Comparison of ENCODE assay signal across 1 cellular context in the genomic region with DNA sequence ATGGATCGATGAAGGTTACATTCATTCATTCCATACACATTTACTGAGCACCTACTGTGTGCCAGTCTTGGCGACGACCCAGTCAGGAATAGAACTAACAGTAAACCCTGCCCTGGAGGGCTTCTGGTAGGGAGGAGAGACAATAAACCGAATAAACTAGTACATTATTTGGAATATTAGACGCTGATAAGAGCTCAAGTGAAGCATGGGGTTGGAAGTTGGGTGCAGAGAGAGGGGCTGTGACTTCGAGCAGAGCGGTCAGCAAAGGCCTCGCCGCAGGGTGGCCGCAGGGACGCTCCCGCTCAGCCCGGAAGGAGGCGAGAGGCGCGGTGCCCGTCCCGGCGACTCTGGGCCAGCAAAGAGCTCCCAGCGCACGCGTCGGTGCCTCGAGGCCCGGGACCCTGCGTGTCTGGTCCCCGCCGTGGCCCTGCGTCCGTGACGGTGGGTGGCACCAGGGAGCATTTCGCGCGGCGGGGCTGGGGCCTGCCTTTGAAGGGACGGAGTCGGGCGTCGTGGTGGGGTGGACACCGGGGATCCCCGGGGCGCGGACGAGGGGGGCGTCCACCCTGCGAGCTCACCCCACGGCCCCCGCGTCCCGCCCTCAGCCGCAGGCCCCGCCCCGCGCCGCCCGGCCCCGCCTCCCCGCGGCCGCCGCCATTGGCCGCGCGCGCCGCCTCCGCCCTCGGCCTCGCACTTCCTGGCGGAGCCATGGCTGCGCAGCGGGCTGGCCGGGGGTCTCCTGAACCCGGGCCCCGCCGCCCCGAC.
TF ChIP-seq lines count a peak whose summit lies in the region.

KLHL36 (plus strand) TSS at position 682 of the 765 bp plus-strand sequence. CDS start 2,357 bp downstream, outside the sequence.

TF ChIP-seq in K562, 482 proteins besides CTCF, POLR2A, EP300 and RAD21 (continued from another document and continues in another):
- TF ChIP-seq HES1 (IDR thresholded peaks at IDR 0.05; ENCODE audit: low read depth): no peak
- TF ChIP-seq ZNF324 (CRISPR knock-in tag; IDR thresholded peaks at IDR 0.05): peak; percentile 31; the same call in 1 of the 2 replicates
- TF ChIP-seq CBFB (CRISPR knock-in tag; IDR thresholded peaks at IDR 0.05): no peak; the same call in 1 of the 2 replicates
- peak; percentile 63; the same call in 1 of the 2 replicates for TF ChIP-seq RB1 (IDR thresholded peaks at IDR 0.05; ENCODE audit: low read depth)
- TF ChIP-seq PTRF (tag; IDR thresholded peaks at IDR 0.05): no peak
- no peak for TF ChIP-seq NFXL1 (CRISPR knock-in tag; IDR thresholded peaks at IDR 0.05)
- TF ChIP-seq MBD2 (IDR thresholded peaks at IDR 0.05; ENCODE audit: borderline replicate concordance, low read depth): no peak; the same call in 1 of the 2 replicates
- peak; percentile 60 for TF ChIP-seq SP1 (CRISPR knock-in tag; IDR thresholded peaks at IDR 0.05)
- no peak for TF ChIP-seq WHSC1 (IDR thresholded peaks at IDR 0.05; ENCODE audit: low read length)
- TF ChIP-seq ZNF140 (CRISPR knock-in tag; IDR thresholded peaks at IDR 0.05): no peak
- TF ChIP-seq HDAC8 (tag; IDR thresholded peaks at IDR 0.05): 0 out of 2 replicates have a peak, but pooled peaks have one; percentile 51
- TF ChIP-seq MAFF (IDR thresholded peaks at IDR 0.05; ENCODE audit: low read length): no peak
- TF ChIP-seq NR4A1 (CRISPR knock-in tag; IDR thresholded peaks at IDR 0.05): peak; percentile 82; the same call in 1 of the 2 replicates
- TF ChIP-seq NR4A1 (tag; IDR thresholded peaks at IDR 0.05): peak; percentile 80; the same call in 1 of the 2 replicates
- TF ChIP-seq ZKSCAN8 (CRISPR knock-in tag; IDR thresholded peaks at IDR 0.05): no peak
- no peak; the same call in 1 of the 2 replicates for TF ChIP-seq CREB1 (IDR thresholded peaks at IDR 0.05)
- TF ChIP-seq CREB1 (CRISPR knock-in tag; IDR thresholded peaks at IDR 0.05): peak; percentile 67
- no peak for TF ChIP-seq MYBL2 (IDR thresholded peaks at IDR 0.05; ENCODE audit: low read depth)
- TF ChIP-seq MYBL2 (CRISPR knock-in tag; IDR thresholded peaks at IDR 0.05; ENCODE audit: borderline replicate concordance): 0 out of 2 replicates have a peak, but pooled peaks have one; percentile 37
- no peak for TF ChIP-seq NFIX (CRISPR knock-in tag; IDR thresholded peaks at IDR 0.05; ENCODE audit: low read depth)
- TF ChIP-seq MCM2 (IDR thresholded peaks at IDR 0.05; ENCODE audit: low read depth): no peak
- no peak for TF ChIP-seq SMC3 (conservative IDR thresholded peaks at IDR 0.05; ENCODE audit: insufficient read depth, low read depth, low read length)
- no peak for TF ChIP-seq CHAMP1 (IDR thresholded peaks at IDR 0.05)
- TF ChIP-seq, protein P1, sequence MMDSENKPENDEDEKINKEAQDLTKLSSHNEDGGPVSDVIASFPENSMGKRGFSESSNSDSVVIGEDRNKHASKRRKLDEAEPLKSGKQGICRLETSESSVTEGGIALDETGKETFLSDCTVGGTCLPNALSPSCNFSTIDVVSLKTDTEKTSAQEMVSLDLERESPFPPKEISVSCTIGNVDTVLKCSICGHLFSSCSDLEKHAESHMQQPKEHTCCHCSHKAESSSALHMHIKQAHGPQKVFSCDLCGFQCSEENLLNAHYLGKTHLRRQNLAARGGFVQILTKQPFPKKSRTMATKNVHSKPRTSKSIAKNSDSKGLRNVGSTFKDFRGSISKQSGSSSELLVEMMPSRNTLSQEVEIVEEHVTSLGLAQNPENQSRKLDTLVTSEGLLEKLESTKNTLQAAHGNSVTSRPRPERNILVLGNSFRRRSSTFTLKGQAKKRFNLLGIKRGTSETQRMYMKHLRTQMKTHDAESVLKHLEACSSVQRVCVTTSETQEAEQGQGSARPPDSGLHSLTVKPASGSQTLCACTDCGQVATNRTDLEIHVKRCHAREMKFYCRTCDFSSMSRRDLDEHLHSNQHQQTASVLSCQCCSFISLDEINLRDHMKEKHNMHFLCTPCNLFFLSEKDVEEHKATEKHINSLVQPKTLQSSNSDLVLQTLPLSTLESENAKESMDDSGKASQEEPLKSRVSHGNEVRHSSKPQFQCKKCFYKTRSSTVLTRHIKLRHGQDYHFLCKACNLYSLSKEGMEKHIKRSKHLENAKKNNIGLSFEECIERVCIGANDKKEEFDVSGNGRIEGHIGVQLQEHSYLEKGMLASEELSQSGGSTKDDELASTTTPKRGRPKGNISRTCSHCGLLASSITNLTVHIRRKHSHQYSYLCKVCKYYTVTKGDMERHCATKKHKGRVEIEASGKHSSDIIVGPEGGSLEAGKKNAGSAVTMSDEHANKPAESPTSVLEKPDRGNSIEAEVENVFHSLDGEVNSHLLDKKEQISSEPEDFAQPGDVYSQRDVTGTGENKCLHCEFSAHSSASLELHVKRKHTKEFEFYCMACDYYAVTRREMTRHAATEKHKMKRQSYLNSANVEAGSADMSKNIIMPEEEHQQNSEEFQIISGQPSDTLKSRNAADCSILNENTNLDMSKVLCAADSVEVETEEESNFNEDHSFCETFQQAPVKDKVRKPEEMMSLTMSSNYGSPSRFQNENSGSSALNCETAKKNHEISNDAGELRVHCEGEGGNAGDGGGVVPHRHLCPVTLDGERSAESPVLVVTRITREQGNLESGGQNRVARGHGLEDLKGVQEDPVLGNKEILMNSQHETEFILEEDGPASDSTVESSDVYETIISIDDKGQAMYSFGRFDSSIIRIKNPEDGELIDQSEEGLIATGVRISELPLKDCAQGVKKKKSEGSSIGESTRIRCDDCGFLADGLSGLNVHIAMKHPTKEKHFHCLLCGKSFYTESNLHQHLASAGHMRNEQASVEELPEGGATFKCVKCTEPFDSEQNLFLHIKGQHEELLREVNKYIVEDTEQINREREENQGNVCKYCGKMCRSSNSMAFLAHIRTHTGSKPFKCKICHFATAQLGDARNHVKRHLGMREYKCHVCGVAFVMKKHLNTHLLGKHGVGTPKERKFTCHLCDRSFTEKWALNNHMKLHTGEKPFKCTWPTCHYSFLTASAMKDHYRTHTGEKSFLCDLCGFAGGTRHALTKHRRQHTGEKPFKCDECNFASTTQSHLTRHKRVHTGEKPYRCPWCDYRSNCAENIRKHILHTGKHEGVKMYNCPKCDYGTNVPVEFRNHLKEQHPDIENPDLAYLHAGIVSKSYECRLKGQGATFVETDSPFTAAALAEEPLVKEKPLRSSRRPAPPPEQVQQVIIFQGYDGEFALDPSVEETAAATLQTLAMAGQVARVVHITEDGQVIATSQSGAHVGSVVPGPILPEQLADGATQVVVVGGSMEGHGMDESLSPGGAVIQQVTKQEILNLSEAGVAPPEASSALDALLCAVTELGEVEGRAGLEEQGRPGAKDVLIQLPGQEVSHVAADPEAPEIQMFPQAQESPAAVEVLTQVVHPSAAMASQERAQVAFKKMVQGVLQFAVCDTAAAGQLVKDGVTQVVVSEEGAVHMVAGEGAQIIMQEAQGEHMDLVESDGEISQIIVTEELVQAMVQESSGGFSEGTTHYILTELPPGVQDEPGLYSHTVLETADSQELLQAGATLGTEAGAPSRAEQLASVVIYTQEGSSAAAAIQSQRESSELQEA (IDR thresholded peaks at IDR 0.05; ENCODE audit: low read depth): no peak
- TF ChIP-seq SIRT6 (IDR thresholded peaks at IDR 0.05; ENCODE audit: low read depth, low read length): no peak
- no peak for TF ChIP-seq CC2D1A (IDR thresholded peaks at IDR 0.05)
- TF ChIP-seq USF1 (CRISPR knock-in tag; IDR thresholded peaks at IDR 0.05): no peak
- no peak for TF ChIP-seq KDM4B (IDR thresholded peaks at IDR 0.05; ENCODE audit: borderline replicate concordance in 2 of 2, low read depth in 1 of 2)
- TF ChIP-seq ZNF830 (CRISPR knock-in tag; IDR thresholded peaks at IDR 0.05): 0 out of 2 replicates have a peak, but pooled peaks have one; percentile 86
- TF ChIP-seq ZNF696 (CRISPR knock-in tag; conservative IDR thresholded peaks at IDR 0.05): no peak
- no peak for TF ChIP-seq KLF16 (IDR thresholded peaks at IDR 0.05)
- peak; percentile 44 for TF ChIP-seq ESRRA (IDR thresholded peaks at IDR 0.05; ENCODE audit: borderline replicate concordance, low read depth)
- peak; percentile 64; the same call in 1 of the 2 replicates for TF ChIP-seq ZBTB33 (CRISPR knock-in tag; IDR thresholded peaks at IDR 0.05)
- peak; percentile 52 for TF ChIP-seq MYC (IDR thresholded peaks at IDR 0.05; ENCODE audit: low read depth, low read length)
- TF ChIP-seq MYC (CRISPR knock-in tag; IDR thresholded peaks at IDR 0.05; ENCODE audit: borderline replicate concordance, low read depth): no peak
- no peak for TF ChIP-seq KLF10 (CRISPR knock-in tag; IDR thresholded peaks at IDR 0.05)
- TF ChIP-seq FOXP1 (CRISPR knock-in tag; IDR thresholded peaks at IDR 0.05): peak; percentile 42; the same call in 1 of the 2 replicates
- no peak for TF ChIP-seq POLR2B (IDR thresholded peaks at IDR 0.05; ENCODE audit: low read depth, partially characterized antibody)
- TF ChIP-seq PATZ1 (CRISPR knock-in tag; IDR thresholded peaks at IDR 0.05; ENCODE audit: borderline replicate concordance): no peak
- TF ChIP-seq ZNF76 (CRISPR knock-in tag; IDR thresholded peaks at IDR 0.05; ENCODE audit: borderline replicate concordance): 0 out of 2 replicates have a peak, but pooled peaks have one; percentile 42
- no peak for TF ChIP-seq ZNF384 (IDR thresholded peaks at IDR 0.05; ENCODE audit: low read depth, low read length)
- peak; percentile 99 for TF ChIP-seq L3MBTL2 (IDR thresholded peaks at IDR 0.05)
- TF ChIP-seq, protein P2, sequence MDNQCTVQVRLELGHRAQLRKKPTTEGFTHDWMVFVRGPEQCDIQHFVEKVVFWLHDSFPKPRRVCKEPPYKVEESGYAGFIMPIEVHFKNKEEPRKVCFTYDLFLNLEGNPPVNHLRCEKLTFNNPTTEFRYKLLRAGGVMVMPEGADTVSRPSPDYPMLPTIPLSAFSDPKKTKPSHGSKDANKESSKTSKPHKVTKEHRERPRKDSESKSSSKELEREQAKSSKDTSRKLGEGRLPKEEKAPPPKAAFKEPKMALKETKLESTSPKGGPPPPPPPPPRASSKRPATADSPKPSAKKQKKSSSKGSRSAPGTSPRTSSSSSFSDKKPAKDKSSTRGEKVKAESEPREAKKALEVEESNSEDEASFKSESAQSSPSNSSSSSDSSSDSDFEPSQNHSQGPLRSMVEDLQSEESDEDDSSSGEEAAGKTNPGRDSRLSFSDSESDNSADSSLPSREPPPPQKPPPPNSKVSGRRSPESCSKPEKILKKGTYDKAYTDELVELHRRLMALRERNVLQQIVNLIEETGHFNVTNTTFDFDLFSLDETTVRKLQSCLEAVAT (IDR thresholded peaks at IDR 0.05): no peak
- TF ChIP-seq SOX6 (IDR thresholded peaks at IDR 0.05): no peak
